Comparison of ENCODE assay signal across 8 cellular contexts in genomic region chr4:175891863-175892262, GRCh38.
DNase-seq lines count a peak whose midpoint lies in the region; ATAC-seq and TF ChIP-seq lines count a peak whose summit lies in the region.

No MANE protein-coding gene starts in this region.

- no peak overlapping the region for H3K4me2 ChIP-seq in DOHH2 (ENCODE audit: low read length)

- H3K4me1 ChIP-seq in DOHH2 (ENCODE audit: control insufficient read depth, low read length): no peaks in the 10 kb centered on the region
- H3K4me1 ChIP-seq in RWPE2 (ENCODE audit: insufficient read depth, poor library complexity, severe bottlenecking): no peaks in the 10 kb centered on the region

- H3K9me2 ChIP-seq in DOHH2 (replicated peaks; ENCODE audit: control insufficient read depth, low read length): no peaks in the 10 kb centered on the region

- no peak for DNase-seq in RWPE2 (ENCODE audit: low spot score)
- no peak for DNase-seq in kidney epithelial cell (ENCODE audit: low read depth)
- DNase-seq in NCI-H1436 treated with DMSO at 0.1 percent for 48 hours (lab: John Stamatoyannopoulos, UW): no peak
- DNase-seq in NOMO-1 (lab: John Stamatoyannopoulos, UW; ENCODE audit: unreplicated experiment in 2 of 2): no peak
- no peak for DNase-seq in central memory CD4-positive, alpha-beta T cell

- no peak overlapping the region for H3K4me3 ChIP-seq in DOHH2 (ENCODE audit: low read length)
- H3K4me3 ChIP-seq in RWPE2 (ENCODE audit: severe bottlenecking): no peak overlapping the region
- no peak overlapping the region for H3K4me3 ChIP-seq in kidney epithelial cell (ENCODE audit: low read depth, low read length)

- H3K36me3 ChIP-seq in DOHH2 (ENCODE audit: control insufficient read depth, low read length) (no peaks in the 10 kb centered on the region), RWPE2 (ENCODE audit: low read depth) (no peaks in the 10 kb centered on the region), kidney epithelial cell (ENCODE audit: control insufficient read depth, insufficient read depth, low read length) (no peaks in the 10 kb centered on the region)

- H3K9me3 ChIP-seq in DOHH2 (ENCODE audit: control insufficient read depth, insufficient read depth, low read length) (no peaks in the 10 kb centered on the region), RWPE2 (ENCODE audit: severe bottlenecking) (no peaks in the 10 kb centered on the region)

- H3K27me3 ChIP-seq in DOHH2 (ENCODE audit: control insufficient read depth, low read length) (no peaks in the 10 kb centered on the region), RWPE2 (ENCODE audit: insufficient read depth, poor library complexity, severe bottlenecking) (no peaks in the 10 kb centered on the region), kidney epithelial cell (ENCODE audit: control insufficient read depth, insufficient read depth, low read length) (no peaks in the 10 kb centered on the region)

- H3K27ac ChIP-seq in DOHH2 (ENCODE audit: low read depth, low read length) (no peak overlapping the region), RWPE2 (ENCODE audit: poor library complexity, severe bottlenecking) (no peak overlapping the region)

- H3F3A ChIP-seq in DOHH2 (ENCODE audit: control insufficient read depth, insufficient read depth): no peaks in the 10 kb centered on the region

- no peaks in the 10 kb centered on the region for H4K20me1 ChIP-seq in DOHH2 (ENCODE audit: control insufficient read depth, insufficient read depth, low read depth, low read length)

- H3K79me2 ChIP-seq in DOHH2 (ENCODE audit: control insufficient read depth, low read length): no peaks in the 10 kb centered on the region

- peak; percentile 37 for TF ChIP-seq CTCF in DOHH2 (IDR thresholded peaks at IDR 0.05; ENCODE audit: low read depth, low read length, poor library complexity, severe bottlenecking)
- peak; percentile 56 for TF ChIP-seq CTCF in RWPE2 (IDR thresholded peaks at IDR 0.05; ENCODE audit: poor library complexity, severe bottlenecking)
- TF ChIP-seq CTCF in kidney epithelial cell (IDR thresholded peaks at IDR 0.05; ENCODE audit: insufficient read depth, low read length, poor library complexity, severe bottlenecking): peak; percentile 25

- ATAC-seq in HG03066 (IDR thresholded peaks at IDR 0.05; ENCODE audit: low read depth, unreplicated experiment) (peak; percentile 50), RWPE2 (ENCODE audit: low read depth) (peak; percentile 33; the same call in 1 of the 3 replicates), HG03571 (IDR thresholded peaks at IDR 0.05; ENCODE audit: unreplicated experiment) (no peak)
